ENCODE assay signal across 1 cellular context in the genomic region with DNA sequence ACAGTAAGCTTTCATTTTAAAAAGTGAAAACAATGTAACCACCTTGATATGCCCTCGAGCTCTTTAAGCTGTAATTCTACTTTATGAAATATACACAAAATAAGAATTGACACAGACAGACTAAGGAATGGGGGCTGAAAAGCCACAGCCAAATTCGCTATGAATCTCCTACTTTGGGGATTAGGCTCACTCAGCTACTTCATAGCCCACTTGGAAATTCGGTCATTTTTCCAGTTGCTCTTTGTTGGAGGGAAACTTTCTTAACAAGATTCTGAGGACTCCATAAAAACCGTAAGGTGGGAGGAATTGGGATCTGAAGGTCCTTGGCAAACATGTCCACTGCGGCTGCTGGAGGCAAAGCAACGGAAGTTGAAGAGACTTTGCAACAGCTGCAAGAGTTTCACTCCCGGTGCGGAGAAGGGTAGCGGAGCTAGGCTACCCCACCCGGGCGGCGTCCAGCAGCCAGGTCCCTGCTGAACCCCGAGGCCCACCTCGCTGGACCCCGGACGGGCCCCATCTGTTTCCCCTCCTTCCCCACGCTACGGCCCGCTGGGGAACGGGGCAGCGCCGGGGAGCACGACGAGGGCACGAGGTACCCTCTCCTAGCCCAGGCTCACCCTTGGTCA.
TF ChIP-seq lines count a peak whose summit lies in the region.

No MANE protein-coding gene starts in this region.

TF ChIP-seq in HepG2, 621 proteins besides CTCF, POLR2A, EP300 and RAD21 (continued from another document):
- TF ChIP-seq, protein P1, sequence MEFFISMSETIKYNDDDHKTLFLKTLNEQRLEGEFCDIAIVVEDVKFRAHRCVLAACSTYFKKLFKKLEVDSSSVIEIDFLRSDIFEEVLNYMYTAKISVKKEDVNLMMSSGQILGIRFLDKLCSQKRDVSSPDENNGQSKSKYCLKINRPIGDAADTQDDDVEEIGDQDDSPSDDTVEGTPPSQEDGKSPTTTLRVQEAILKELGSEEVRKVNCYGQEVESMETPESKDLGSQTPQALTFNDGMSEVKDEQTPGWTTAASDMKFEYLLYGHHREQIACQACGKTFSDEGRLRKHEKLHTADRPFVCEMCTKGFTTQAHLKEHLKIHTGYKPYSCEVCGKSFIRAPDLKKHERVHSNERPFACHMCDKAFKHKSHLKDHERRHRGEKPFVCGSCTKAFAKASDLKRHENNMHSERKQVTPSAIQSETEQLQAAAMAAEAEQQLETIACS (CRISPR knock-in tag; IDR thresholded peaks at IDR 0.05): 0 out of 2 replicates have a peak, but pooled peaks have one; percentile 32
- TF ChIP-seq SIN3B (IDR thresholded peaks at IDR 0.05; ENCODE audit: low read length): no peak
- TF ChIP-seq SNAI1 (CRISPR knock-in tag; IDR thresholded peaks at IDR 0.05; ENCODE audit: borderline replicate concordance): peak; percentile 62; the same call in 1 of the 2 replicates
- 0 out of 2 replicates have a peak, but pooled peaks have one; percentile 8 for TF ChIP-seq ISL2 (CRISPR knock-in tag; IDR thresholded peaks at IDR 0.05)
- no peak for TF ChIP-seq MXD1 (CRISPR knock-in tag; IDR thresholded peaks at IDR 0.05)
- no peak for TF ChIP-seq ZFP36L1 (CRISPR knock-in tag; IDR thresholded peaks at IDR 0.05)
- peak; percentile 40; the same call in 1 of the 2 replicates for TF ChIP-seq FOXC1 (CRISPR knock-in tag; IDR thresholded peaks at IDR 0.05; ENCODE audit: borderline replicate concordance)
- TF ChIP-seq EZH2 (conservative IDR thresholded peaks at IDR 0.05; ENCODE audit: low read depth, low read length): no peak
- TF ChIP-seq ZFP1 (CRISPR knock-in tag; IDR thresholded peaks at IDR 0.05): no peak
- no peak for TF ChIP-seq MXD4 (CRISPR knock-in tag; IDR thresholded peaks at IDR 0.05)
- no peak for TF ChIP-seq GABPA (IDR thresholded peaks at IDR 0.05; ENCODE audit: low read depth, low read length)
- peak; percentile 26; the same call in 1 of the 2 replicates for TF ChIP-seq GABPA (CRISPR knock-in tag; IDR thresholded peaks at IDR 0.05; ENCODE audit: low read depth)
- no peak for TF ChIP-seq ZNF441 (CRISPR knock-in tag; IDR thresholded peaks at IDR 0.05; ENCODE audit: borderline replicate concordance)
- no peak for TF ChIP-seq KLF13 (CRISPR knock-in tag; IDR thresholded peaks at IDR 0.05)
- TF ChIP-seq MBNL3 (CRISPR knock-in tag; conservative IDR thresholded peaks at IDR 0.05): no peak
- TF ChIP-seq SMAD1 (CRISPR knock-in tag; IDR thresholded peaks at IDR 0.05; ENCODE audit: borderline replicate concordance, low read depth): no peak; the same call in 1 of the 2 replicates
- TF ChIP-seq TAF15 (IDR thresholded peaks at IDR 0.05; ENCODE audit: low read depth, low read length, poor library complexity, severe bottlenecking): no peak
- TF ChIP-seq ZNF256 (CRISPR knock-in tag; conservative IDR thresholded peaks at IDR 0.05): no peak
- no peak for TF ChIP-seq ZNF670 (CRISPR knock-in tag; IDR thresholded peaks at IDR 0.05; ENCODE audit: borderline replicate concordance)
- TF ChIP-seq BORCS8-MEF2B (CRISPR knock-in tag; IDR thresholded peaks at IDR 0.05): no peak
- TF ChIP-seq RBFOX2 (IDR thresholded peaks at IDR 0.05; ENCODE audit: low read depth, low read length): no peak
- no peak for TF ChIP-seq RFXAP (CRISPR knock-in tag; IDR thresholded peaks at IDR 0.05; ENCODE audit: borderline replicate concordance)
- TF ChIP-seq, protein P2, sequence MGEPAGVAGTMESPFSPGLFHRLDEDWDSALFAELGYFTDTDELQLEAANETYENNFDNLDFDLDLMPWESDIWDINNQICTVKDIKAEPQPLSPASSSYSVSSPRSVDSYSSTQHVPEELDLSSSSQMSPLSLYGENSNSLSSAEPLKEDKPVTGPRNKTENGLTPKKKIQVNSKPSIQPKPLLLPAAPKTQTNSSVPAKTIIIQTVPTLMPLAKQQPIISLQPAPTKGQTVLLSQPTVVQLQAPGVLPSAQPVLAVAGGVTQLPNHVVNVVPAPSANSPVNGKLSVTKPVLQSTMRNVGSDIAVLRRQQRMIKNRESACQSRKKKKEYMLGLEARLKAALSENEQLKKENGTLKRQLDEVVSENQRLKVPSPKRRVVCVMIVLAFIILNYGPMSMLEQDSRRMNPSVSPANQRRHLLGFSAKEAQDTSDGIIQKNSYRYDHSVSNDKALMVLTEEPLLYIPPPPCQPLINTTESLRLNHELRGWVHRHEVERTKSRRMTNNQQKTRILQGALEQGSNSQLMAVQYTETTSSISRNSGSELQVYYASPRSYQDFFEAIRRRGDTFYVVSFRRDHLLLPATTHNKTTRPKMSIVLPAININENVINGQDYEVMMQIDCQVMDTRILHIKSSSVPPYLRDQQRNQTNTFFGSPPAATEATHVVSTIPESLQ (CRISPR knock-in tag; conservative IDR thresholded peaks at IDR 0.05): no peak
- no peak for TF ChIP-seq HMGA1 (CRISPR knock-in tag; conservative IDR thresholded peaks at IDR 0.05)
- no peak for TF ChIP-seq PHF20 (CRISPR knock-in tag; IDR thresholded peaks at IDR 0.05)
- 0 out of 2 replicates have a peak, but pooled peaks have one; percentile 16 for TF ChIP-seq SRY (CRISPR knock-in tag; IDR thresholded peaks at IDR 0.05)
